1 cellular context compared by ENCODE assay signal in the genomic region with DNA sequence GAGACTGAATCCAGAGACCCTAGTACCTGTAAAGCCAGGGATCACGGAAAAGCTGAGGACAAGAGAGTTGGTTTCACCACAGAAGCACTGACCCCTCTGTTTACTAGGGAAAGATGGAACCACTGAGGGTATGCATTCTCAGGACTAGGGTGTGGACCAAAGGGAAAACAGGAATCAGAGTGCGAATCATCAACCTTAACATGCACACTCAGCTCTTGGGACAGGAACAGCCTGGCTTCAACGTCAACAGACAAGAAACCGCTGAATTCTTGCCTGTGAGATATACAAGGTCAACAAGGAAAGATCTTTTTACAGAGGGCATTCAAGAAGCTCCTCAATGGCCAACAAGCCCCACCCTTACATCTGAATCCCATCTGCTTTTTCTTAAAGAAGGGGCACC.
TF ChIP-seq lines count a peak whose summit lies in the region.

No MANE protein-coding gene starts in this region.

TF ChIP-seq in H1, 55 proteins besides CTCF, POLR2A, EP300 and RAD21 (continued from another document):
- TF ChIP-seq, protein P1, sequence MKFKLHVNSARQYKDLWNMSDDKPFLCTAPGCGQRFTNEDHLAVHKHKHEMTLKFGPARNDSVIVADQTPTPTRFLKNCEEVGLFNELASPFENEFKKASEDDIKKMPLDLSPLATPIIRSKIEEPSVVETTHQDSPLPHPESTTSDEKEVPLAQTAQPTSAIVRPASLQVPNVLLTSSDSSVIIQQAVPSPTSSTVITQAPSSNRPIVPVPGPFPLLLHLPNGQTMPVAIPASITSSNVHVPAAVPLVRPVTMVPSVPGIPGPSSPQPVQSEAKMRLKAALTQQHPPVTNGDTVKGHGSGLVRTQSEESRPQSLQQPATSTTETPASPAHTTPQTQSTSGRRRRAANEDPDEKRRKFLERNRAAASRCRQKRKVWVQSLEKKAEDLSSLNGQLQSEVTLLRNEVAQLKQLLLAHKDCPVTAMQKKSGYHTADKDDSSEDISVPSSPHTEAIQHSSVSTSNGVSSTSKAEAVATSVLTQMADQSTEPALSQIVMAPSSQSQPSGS (IDR thresholded peaks at IDR 0.05; ENCODE audit: low read length), result no peak
- no peak for TF ChIP-seq SP4 (IDR thresholded peaks at IDR 0.05; ENCODE audit: low read length)
- TF ChIP-seq JUND (IDR thresholded peaks at IDR 0.05; ENCODE audit: low read length), result no peak
- TF ChIP-seq TEAD4 (IDR thresholded peaks at IDR 0.05; ENCODE audit: low read depth, low read length), result no peak
